Comparison of ENCODE assay signal across 18 cellular contexts in the genomic region with DNA sequence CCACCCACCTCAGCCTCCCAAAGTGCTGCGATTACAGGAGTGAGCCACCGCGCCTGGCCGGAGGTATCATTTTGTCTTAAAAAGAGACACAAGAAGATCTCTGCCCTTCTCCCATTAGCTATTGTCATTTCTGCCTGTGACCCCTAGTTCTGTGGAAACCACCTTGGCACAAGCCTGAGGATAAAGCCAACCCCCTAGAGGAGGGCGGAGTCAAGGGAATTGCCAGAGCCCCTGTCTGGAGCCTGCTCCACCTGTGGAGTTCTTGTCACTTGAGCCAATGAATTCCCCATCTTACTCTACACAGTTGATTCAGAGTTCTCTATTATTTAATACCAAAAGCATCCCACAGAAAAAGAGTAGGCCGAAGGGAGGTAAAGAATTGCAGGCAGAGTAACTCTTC. TPM values are rescaled to one million over a fixed set of nuclear protein-coding genes. Genes with fewer than 3 reads are reported as not detected.
A peak's percentile ranks its signal among the peaks of the same experiment; 100 is the strongest.
DNase-seq lines count a peak whose midpoint lies in the region; ATAC-seq and TF ChIP-seq lines count a peak whose summit lies in the region.
"Had no signal": no experiment of that assay in that cellular context is flagged by ENCODE, and none has a peak within 500 bp of the region (broad histone marks: within the 10 kb centered on the region; RNA-seq: fewer than 3 reads in every experiment).

No MANE protein-coding gene starts in this region.

- H3K9me3 ChIP-seq in CD4-positive, alpha-beta memory T cell (ENCODE audit: control insufficient read depth in 1 of 2, low read length in 2 of 2): no peaks in the 10 kb centered on the region
- H3K9me3 ChIP-seq in T-helper 17 cell (ENCODE audit: control insufficient read depth, low read length, poor library complexity, severe bottlenecking): no peaks in the 10 kb centered on the region
- no peaks in the 10 kb centered on the region for H3K9me3 ChIP-seq in endodermal cell (ENCODE audit: control insufficient read depth, low read length)
- H3K9me3 ChIP-seq: A549, BE2C, Caco-2 had no signal

- no peaks in the 10 kb centered on the region for H3K36me3 Mint-ChIP-seq in CD4-positive, alpha-beta memory T cell
- H3K36me3 Mint-ChIP-seq in T-helper 17 cell (ENCODE audit: low read depth) (no peaks in the 10 kb centered on the region), endodermal cell (ENCODE audit: low read depth) (no peaks in the 10 kb centered on the region)
- H3K36me3 Mint-ChIP-seq: CD8-positive, alpha-beta memory T cell had no signal

- H3K4me3 Mint-ChIP-seq in CD4-positive, alpha-beta memory T cell: peak overlapping the region in 1 of 8 donors; percentile 12
- H3K4me3 Mint-ChIP-seq in T-helper 17 cell (no peak overlapping the region), endodermal cell (no peak overlapping the region)

- peaks cover 53% of the 10 kb centered on the region for H3K4me1 ChIP-seq in CD4-positive, alpha-beta memory T cell (ENCODE audit: insufficient read depth, low read length)
- H3K4me1 ChIP-seq in endodermal cell (ENCODE audit: control insufficient read depth, insufficient read depth, low read length): peaks cover 2% of the 10 kb centered on the region
- H3K4me1 ChIP-seq: A549, Caco-2 had no signal

- DNase-seq in CD4-positive, alpha-beta memory T cell: no peak
- DNase-seq in H7 (peak; percentile 35), T-helper 17 cell (no peak), endodermal cell (peak; percentile 51), GM19240 (ENCODE audit: insufficient read length, low spot score) (no peak), RWPE1 (ENCODE audit: low spot score) (no peak)
- DNase-seq: BE2C; Caco-2; CD8-positive, alpha-beta memory T cell; DND-41; IMR-90; KBM-7 had no signal

- no peak overlapping the region for H3K4me3 ChIP-seq in CD4-positive, alpha-beta memory T cell (ENCODE audit: low read length in 2 of 2)
- H3K4me3 ChIP-seq in H7 (ENCODE audit: insufficient read depth, low read depth, low read length) (no peak overlapping the region), endodermal cell (ENCODE audit: low read length) (no peak overlapping the region)
- H3K4me3 ChIP-seq: A549 had no signal

- CTCF ChIA-PET in CD4-positive, alpha-beta memory T cell (lab: Charles Lee; ENCODE audit: partially characterized antibody): interaction anchor here (2.3 to 8.2 kb wide), 5 partner anchors 11 to 176 kb away, joined by 6 to 59 read pairs (median 19); no protein-coding TSS in a partner anchor
- CTCF ChIA-PET in RWPE1 (lab: Yijun Ruan, JAX): no interaction called here

- H3K36me3 ChIP-seq in CD4-positive, alpha-beta memory T cell (ENCODE audit: insufficient read depth, low read length): no peaks in the 10 kb centered on the region
- H3K36me3 ChIP-seq in H7 (replicated peaks; ENCODE audit: control insufficient read depth, insufficient read depth, low read length) (no peaks in the 10 kb centered on the region), endodermal cell (ENCODE audit: control insufficient read depth, insufficient read depth, low read length) (no peaks in the 10 kb centered on the region)
- H3K36me3 ChIP-seq: BE2C had no signal

- H3K4me1 Mint-ChIP-seq in CD4-positive, alpha-beta memory T cell: peaks cover 34 to 61% (median 48%) of the 10 kb centered on the region in 4 donors
- H3K4me1 Mint-ChIP-seq in T-helper 17 cell: peaks cover 41% of the 10 kb centered on the region
- H3K4me1 Mint-ChIP-seq in endodermal cell: peaks cover 13% of the 10 kb centered on the region

- no peaks in the 10 kb centered on the region for H3K27me3 ChIP-seq in CD4-positive, alpha-beta memory T cell (ENCODE audit: insufficient read depth, low read length)
- H3K27me3 ChIP-seq in H7 (ENCODE audit: control insufficient read depth, insufficient read depth, low read length) (no peaks in the 10 kb centered on the region), endodermal cell (ENCODE audit: control insufficient read depth, insufficient read depth, low read length, poor library complexity, severe bottlenecking) (no peaks in the 10 kb centered on the region)
- H3K27me3 ChIP-seq: BE2C had no signal

- intact Hi-C loops in CD4-positive, alpha-beta memory T cell (cut with micrococcal nuclease): no loop called here

- POLR2A ChIA-PET in CD4-positive, alpha-beta memory T cell (lab: Charles Lee; ENCODE audit: partially characterized antibody): interaction anchor here (1.3 to 1.8 kb wide), 3 partner anchors 10 to 75 kb away, joined by 3 to 7 read pairs (median 4); partner anchors contain the start of gene KLHL6
- POLR2A ChIA-PET in RWPE1 (lab: Yijun Ruan, JAX; ENCODE audit: low non-redundant PET): no interaction called here

- H3K9ac ChIP-seq in endodermal cell (ENCODE audit: extremely low read depth, low read length, poor library complexity, severe bottlenecking): no peak overlapping the region

- WGBS in endodermal cell (ENCODE audit: insufficient coverage in 1 of 2, insufficient read length in 1 of 2), 2 experiments: 95 to 100% methylated on average over 5 to 6 of the region's 6 CpGs

- no peak for ATAC-seq in T-helper 17 cell
- no peak for ATAC-seq in GM18870 (IDR thresholded peaks at IDR 0.05; ENCODE audit: unreplicated experiment)
- ATAC-seq: A549, HCT116 had no signal

- no peak for TF ChIP-seq CTCF in endodermal cell (conservative IDR thresholded peaks at IDR 0.05)
- no peak for TF ChIP-seq CTCF in RWPE1 (conservative IDR thresholded peaks at IDR 0.05; ENCODE audit: low read depth)

- H3K27ac Mint-ChIP-seq in CD4-positive, alpha-beta memory T cell: peak overlapping the region in 5 of 7 donors; percentile 12 to 82 (median 62)
- H3K27ac Mint-ChIP-seq in T-helper 17 cell (peak overlapping the region; percentile 75), endodermal cell (no peak overlapping the region)

- no peaks in the 10 kb centered on the region for H3K9me3 Mint-ChIP-seq in CD4-positive, alpha-beta memory T cell
- H3K9me3 Mint-ChIP-seq in endodermal cell: no peaks in the 10 kb centered on the region
- H3K9me3 Mint-ChIP-seq: CD8-positive, alpha-beta memory T cell had no signal

- no peaks in the 10 kb centered on the region for H3K27me3 Mint-ChIP-seq in CD4-positive, alpha-beta memory T cell
- no peaks in the 10 kb centered on the region for H3K27me3 Mint-ChIP-seq in T-helper 17 cell
- peaks cover 1% of the 10 kb centered on the region for H3K27me3 Mint-ChIP-seq in endodermal cell (ENCODE audit: insufficient read depth)
- H3K27me3 Mint-ChIP-seq: CD8-positive, alpha-beta memory T cell had no signal

- no peak overlapping the region for H3K27ac ChIP-seq in CD4-positive, alpha-beta memory T cell (ENCODE audit: low read depth, low read length)
- H3K27ac ChIP-seq in endodermal cell (ENCODE audit: low read depth, low read length) (no peak overlapping the region), RWPE1 (no peak overlapping the region)
- H3K27ac ChIP-seq: A549, C4-2B had no signal

RNA-seq across cellular contexts. Expression of gene KLHL6, which starts 34.9 kb away (rescaled TPM):
- total RNA-seq in CD4-positive, alpha-beta memory T cell: 10 to 100 TPM; 55.9 to 56.1 TPM
- polyA plus RNA-seq in CD4-positive, alpha-beta memory T cell: 10 to 100 TPM in 1 of 2 donors, 1 to 10 TPM in 1; 8.4 to 23.1 TPM
- total RNA-seq in H7 (2014; rRNA removed; shearing (Covaris generic)): 0.33 and 0.69 TPM in 2 replicates
- total RNA-seq in T-helper 17 cell: 10 to 100 TPM; 29.3 to 35.7 TPM
- under 1 TPM; 0.33 to 0.40 TPM for total RNA-seq in endodermal cell
- 0.36 TPM for polyA plus RNA-seq in endodermal cell (2013, experiment 1 of 2)
- polyA plus RNA-seq in endodermal cell (2013, experiment 2 of 2): 0.58 TPM
- total RNA-seq: Caco-2, H4, IMR-90 had no signal
- polyA plus RNA-seq: A549, AG04450, IMR-90 had no signal

RNA-seq across cellular contexts. Expression of gene KLHL24, which starts 45.0 kb away (rescaled TPM):
- total RNA-seq in CD4-positive, alpha-beta memory T cell: 100 to 1,000 TPM; 107 to 108 TPM
- polyA plus RNA-seq in CD4-positive, alpha-beta memory T cell: 10 to 100 TPM; 38.9 to 43.4 TPM
- total RNA-seq in H7 (2014; rRNA removed; shearing (Covaris generic)): 27.9 and 48.7 TPM in 2 replicates
- total RNA-seq in T-helper 17 cell (100 to 1,000 TPM; 120 to 143 TPM), endodermal cell (10 to 100 TPM; 29.9 to 39.9 TPM)
- polyA plus RNA-seq in endodermal cell (2013, experiment 1 of 2): 38.5 TPM
- 33.0 TPM for polyA plus RNA-seq in endodermal cell (2013, experiment 2 of 2)

Comparison
In these comparisons a context has a peak if more than half of its experiments do, and no peak if none do; other contexts are left out.
1. DNase-seq: peak in H7 (single experiment) and endodermal cell (single experiment); none in CD4-positive, alpha-beta memory T cell (0 of 5), T-helper 17 cell (0 of 3), GM19240 (single experiment) and RWPE1 (single experiment).
2. RNA of gene KLHL6, which starts 34.9 kb away (total RNA-seq): 55.9 to 56.1 TPM in CD4-positive, alpha-beta memory T cell and 29.3 to 35.7 TPM in T-helper 17 cell; 0.33 to 0.69 TPM in H7 and 0.33 to 0.40 TPM in endodermal cell; every median in the first group is over 10 times any median in the second.